ENCODE assay signal across 1 cellular context in the genomic region with DNA sequence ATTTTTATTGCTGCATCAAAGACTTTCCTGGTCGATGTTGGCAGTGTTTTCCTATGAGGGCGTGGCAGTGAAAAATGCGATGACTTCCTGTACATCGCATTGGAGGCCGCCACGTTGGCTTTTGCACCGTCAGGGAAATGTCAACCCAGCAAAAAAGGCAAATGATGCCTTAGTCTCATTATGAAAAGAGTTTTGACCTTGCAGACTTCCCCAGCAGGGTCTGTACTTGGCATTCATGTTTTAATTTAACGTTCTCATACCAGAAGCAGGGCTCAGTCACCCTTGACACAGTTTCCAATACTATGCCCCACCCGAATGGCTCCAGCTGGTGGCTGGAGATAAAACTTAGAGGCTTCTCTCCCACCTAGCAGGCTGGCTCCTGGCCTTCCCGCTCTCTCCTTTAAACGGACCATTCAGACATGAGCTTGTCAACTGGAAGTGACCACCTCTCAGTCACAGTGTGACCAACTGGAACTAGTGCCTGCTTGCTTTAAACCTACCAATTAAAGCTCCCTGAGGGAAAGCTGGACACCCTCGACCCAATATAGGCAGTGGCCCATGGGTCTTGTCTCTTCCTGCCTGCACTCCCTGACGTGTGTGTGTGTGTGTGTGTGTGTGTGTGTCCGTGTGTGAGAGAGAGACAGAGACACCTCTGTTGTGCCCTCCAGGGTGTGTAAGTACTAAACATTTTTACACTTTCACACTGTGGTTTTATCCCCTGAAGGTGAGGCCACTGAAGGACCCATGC.
A peak's percentile ranks its signal among the peaks of the same experiment; 100 is the strongest.
TF ChIP-seq lines count a peak whose summit lies in the region.

No MANE protein-coding gene starts in this region.

TF ChIP-seq in K562, 482 proteins besides CTCF, POLR2A, EP300 and RAD21 (continued from another document and continues in another):
- TF ChIP-seq, protein P1, sequence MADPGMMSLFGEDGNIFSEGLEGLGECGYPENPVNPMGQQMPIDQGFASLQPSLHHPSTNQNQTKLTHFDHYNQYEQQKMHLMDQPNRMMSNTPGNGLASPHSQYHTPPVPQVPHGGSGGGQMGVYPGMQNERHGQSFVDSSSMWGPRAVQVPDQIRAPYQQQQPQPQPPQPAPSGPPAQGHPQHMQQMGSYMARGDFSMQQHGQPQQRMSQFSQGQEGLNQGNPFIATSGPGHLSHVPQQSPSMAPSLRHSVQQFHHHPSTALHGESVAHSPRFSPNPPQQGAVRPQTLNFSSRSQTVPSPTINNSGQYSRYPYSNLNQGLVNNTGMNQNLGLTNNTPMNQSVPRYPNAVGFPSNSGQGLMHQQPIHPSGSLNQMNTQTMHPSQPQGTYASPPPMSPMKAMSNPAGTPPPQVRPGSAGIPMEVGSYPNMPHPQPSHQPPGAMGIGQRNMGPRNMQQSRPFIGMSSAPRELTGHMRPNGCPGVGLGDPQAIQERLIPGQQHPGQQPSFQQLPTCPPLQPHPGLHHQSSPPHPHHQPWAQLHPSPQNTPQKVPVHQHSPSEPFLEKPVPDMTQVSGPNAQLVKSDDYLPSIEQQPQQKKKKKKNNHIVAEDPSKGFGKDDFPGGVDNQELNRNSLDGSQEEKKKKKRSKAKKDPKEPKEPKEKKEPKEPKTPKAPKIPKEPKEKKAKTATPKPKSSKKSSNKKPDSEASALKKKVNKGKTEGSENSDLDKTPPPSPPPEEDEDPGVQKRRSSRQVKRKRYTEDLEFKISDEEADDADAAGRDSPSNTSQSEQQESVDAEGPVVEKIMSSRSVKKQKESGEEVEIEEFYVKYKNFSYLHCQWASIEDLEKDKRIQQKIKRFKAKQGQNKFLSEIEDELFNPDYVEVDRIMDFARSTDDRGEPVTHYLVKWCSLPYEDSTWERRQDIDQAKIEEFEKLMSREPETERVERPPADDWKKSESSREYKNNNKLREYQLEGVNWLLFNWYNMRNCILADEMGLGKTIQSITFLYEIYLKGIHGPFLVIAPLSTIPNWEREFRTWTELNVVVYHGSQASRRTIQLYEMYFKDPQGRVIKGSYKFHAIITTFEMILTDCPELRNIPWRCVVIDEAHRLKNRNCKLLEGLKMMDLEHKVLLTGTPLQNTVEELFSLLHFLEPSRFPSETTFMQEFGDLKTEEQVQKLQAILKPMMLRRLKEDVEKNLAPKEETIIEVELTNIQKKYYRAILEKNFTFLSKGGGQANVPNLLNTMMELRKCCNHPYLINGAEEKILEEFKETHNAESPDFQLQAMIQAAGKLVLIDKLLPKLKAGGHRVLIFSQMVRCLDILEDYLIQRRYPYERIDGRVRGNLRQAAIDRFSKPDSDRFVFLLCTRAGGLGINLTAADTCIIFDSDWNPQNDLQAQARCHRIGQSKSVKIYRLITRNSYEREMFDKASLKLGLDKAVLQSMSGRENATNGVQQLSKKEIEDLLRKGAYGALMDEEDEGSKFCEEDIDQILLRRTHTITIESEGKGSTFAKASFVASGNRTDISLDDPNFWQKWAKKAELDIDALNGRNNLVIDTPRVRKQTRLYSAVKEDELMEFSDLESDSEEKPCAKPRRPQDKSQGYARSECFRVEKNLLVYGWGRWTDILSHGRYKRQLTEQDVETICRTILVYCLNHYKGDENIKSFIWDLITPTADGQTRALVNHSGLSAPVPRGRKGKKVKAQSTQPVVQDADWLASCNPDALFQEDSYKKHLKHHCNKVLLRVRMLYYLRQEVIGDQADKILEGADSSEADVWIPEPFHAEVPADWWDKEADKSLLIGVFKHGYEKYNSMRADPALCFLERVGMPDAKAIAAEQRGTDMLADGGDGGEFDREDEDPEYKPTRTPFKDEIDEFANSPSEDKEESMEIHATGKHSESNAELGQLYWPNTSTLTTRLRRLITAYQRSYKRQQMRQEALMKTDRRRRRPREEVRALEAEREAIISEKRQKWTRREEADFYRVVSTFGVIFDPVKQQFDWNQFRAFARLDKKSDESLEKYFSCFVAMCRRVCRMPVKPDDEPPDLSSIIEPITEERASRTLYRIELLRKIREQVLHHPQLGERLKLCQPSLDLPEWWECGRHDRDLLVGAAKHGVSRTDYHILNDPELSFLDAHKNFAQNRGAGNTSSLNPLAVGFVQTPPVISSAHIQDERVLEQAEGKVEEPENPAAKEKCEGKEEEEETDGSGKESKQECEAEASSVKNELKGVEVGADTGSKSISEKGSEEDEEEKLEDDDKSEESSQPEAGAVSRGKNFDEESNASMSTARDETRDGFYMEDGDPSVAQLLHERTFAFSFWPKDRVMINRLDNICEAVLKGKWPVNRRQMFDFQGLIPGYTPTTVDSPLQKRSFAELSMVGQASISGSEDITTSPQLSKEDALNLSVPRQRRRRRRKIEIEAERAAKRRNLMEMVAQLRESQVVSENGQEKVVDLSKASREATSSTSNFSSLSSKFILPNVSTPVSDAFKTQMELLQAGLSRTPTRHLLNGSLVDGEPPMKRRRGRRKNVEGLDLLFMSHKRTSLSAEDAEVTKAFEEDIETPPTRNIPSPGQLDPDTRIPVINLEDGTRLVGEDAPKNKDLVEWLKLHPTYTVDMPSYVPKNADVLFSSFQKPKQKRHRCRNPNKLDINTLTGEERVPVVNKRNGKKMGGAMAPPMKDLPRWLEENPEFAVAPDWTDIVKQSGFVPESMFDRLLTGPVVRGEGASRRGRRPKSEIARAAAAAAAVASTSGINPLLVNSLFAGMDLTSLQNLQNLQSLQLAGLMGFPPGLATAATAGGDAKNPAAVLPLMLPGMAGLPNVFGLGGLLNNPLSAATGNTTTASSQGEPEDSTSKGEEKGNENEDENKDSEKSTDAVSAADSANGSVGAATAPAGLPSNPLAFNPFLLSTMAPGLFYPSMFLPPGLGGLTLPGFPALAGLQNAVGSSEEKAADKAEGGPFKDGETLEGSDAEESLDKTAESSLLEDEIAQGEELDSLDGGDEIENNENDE (IDR thresholded peaks at IDR 0.05; ENCODE audit: low read depth, low read length) = no peak
- TF ChIP-seq, protein P2, sequence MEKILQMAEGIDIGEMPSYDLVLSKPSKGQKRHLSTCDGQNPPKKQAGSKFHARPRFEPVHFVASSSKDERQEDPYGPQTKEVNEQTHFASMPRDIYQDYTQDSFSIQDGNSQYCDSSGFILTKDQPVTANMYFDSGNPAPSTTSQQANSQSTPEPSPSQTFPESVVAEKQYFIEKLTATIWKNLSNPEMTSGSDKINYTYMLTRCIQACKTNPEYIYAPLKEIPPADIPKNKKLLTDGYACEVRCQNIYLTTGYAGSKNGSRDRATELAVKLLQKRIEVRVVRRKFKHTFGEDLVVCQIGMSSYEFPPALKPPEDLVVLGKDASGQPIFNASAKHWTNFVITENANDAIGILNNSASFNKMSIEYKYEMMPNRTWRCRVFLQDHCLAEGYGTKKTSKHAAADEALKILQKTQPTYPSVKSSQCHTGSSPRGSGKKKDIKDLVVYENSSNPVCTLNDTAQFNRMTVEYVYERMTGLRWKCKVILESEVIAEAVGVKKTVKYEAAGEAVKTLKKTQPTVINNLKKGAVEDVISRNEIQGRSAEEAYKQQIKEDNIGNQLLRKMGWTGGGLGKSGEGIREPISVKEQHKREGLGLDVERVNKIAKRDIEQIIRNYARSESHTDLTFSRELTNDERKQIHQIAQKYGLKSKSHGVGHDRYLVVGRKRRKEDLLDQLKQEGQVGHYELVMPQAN (IDR thresholded peaks at IDR 0.05; ENCODE audit: borderline replicate concordance) = peak; percentile 16; the same call in 1 of the 2 replicates
- TF ChIP-seq CHD1 (IDR thresholded peaks at IDR 0.05; ENCODE audit: low read length) (no peak), ZNF408 (CRISPR knock-in tag; IDR thresholded peaks at IDR 0.05; ENCODE audit: low read depth) (no peak), ZBED1 (IDR thresholded peaks at IDR 0.05) (no peak; the same call in 1 of the 2 replicates), MBD2 (IDR thresholded peaks at IDR 0.05; ENCODE audit: borderline replicate concordance, low read depth) (0 out of 2 replicates have a peak, but pooled peaks have one; percentile 63), BHLHE40 (IDR thresholded peaks at IDR 0.05; ENCODE audit: low read length) (peak; percentile 47; the same call in 1 of the 2 replicates), ZFP36 (IDR thresholded peaks at IDR 0.05; ENCODE audit: low read depth, low read length, partially characterized antibody) (no peak), SNIP1 (IDR thresholded peaks at IDR 0.05; ENCODE audit: low read depth) (no peak), SAFB2 (IDR thresholded peaks at IDR 0.05; ENCODE audit: borderline replicate concordance, low read depth, low read length, severe bottlenecking) (no peak), ZNF79 (CRISPR knock-in tag; IDR thresholded peaks at IDR 0.05; ENCODE audit: low read depth) (0 out of 2 replicates have a peak, but pooled peaks have one; percentile 40), HDAC6 (IDR thresholded peaks at IDR 0.05; ENCODE audit: low read depth, low read length) (no peak), ZNF174 (CRISPR knock-in tag; IDR thresholded peaks at IDR 0.05) (no peak), POLR3A (IDR thresholded peaks at IDR 0.05; ENCODE audit: borderline replicate concordance, extremely low read depth, insufficient read depth, insufficient read length) (no peak), IRF2 (CRISPR knock-in tag; IDR thresholded peaks at IDR 0.05) (no peak), MIER1 (IDR thresholded peaks at IDR 0.05; ENCODE audit: low read depth) (peak; percentile 71; the same call in 1 of the 2 replicates), ZKSCAN3 (CRISPR knock-in tag; IDR thresholded peaks at IDR 0.05) (no peak), ZNF41 (CRISPR knock-in tag; conservative IDR thresholded peaks at IDR 0.05) (no peak), ZNF77 (CRISPR knock-in tag; IDR thresholded peaks at IDR 0.05) (no peak), TAF9B (IDR thresholded peaks at IDR 0.05; ENCODE audit: partially characterized antibody) (peak; percentile 67), ZNF165 (CRISPR knock-in tag; IDR thresholded peaks at IDR 0.05; ENCODE audit: borderline replicate concordance) (no peak), NFATC3 (IDR thresholded peaks at IDR 0.05) (no peak), GABPA (tag; conservative IDR thresholded peaks at IDR 0.05; ENCODE audit: low read depth) (peak; percentile 57), NFIX (CRISPR knock-in tag; IDR thresholded peaks at IDR 0.05; ENCODE audit: low read depth) (no peak), SMARCA4 (IDR thresholded peaks at IDR 0.05) (peak; percentile 95), ZNF668 (CRISPR knock-in tag; IDR thresholded peaks at IDR 0.05) (no peak), BACH1 (tag; IDR thresholded peaks at IDR 0.05) (peak; percentile 16; the same call in 1 of the 2 replicates), TEAD1 (CRISPR knock-in tag; IDR thresholded peaks at IDR 0.05) (no peak), SREBF2 (CRISPR knock-in tag; IDR thresholded peaks at IDR 0.05) (no peak), FOXJ2 (tag; IDR thresholded peaks at IDR 0.05) (peak; percentile 66), GABPB2 (CRISPR knock-in tag; conservative IDR thresholded peaks at IDR 0.05) (no peak), POLR2H (tag; IDR thresholded peaks at IDR 0.05; ENCODE audit: low read depth) (no peak; the same call in 1 of the 2 replicates), ARHGAP35 (IDR thresholded peaks at IDR 0.05; ENCODE audit: partially characterized antibody) (no peak), SIRT6 (IDR thresholded peaks at IDR 0.05; ENCODE audit: low read depth, low read length) (no peak), ZNF134 (CRISPR knock-in tag; conservative IDR thresholded peaks at IDR 0.05) (no peak; the same call in 1 of the 2 replicates), NCOR1 (IDR thresholded peaks at IDR 0.05) (peak; percentile 97), ZFPM2 (CRISPR knock-in tag; IDR thresholded peaks at IDR 0.05) (no peak), PHB (CRISPR knock-in tag; IDR thresholded peaks at IDR 0.05) (no peak), RFX1 (IDR thresholded peaks at IDR 0.05) (no peak), ZNF699 (CRISPR knock-in tag; IDR thresholded peaks at IDR 0.05; ENCODE audit: insufficient replicate concordance) (no peak)
- TF ChIP-seq, protein P3, sequence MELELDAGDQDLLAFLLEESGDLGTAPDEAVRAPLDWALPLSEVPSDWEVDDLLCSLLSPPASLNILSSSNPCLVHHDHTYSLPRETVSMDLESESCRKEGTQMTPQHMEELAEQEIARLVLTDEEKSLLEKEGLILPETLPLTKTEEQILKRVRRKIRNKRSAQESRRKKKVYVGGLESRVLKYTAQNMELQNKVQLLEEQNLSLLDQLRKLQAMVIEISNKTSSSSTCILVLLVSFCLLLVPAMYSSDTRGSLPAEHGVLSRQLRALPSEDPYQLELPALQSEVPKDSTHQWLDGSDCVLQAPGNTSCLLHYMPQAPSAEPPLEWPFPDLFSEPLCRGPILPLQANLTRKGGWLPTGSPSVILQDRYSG (tag; conservative IDR thresholded peaks at IDR 0.05; ENCODE audit: low read depth) = peak; percentile 41
- TF ChIP-seq, protein P4, sequence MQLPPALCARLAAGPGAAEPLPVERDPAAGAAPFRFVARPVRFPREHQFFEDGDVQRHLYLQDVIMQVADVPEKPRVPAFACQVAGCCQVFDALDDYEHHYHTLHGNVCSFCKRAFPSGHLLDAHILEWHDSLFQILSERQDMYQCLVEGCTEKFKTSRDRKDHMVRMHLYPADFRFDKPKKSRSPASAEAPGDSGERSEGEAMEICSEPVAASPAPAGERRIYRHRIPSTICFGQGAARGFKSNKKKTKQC (CRISPR knock-in tag; IDR thresholded peaks at IDR 0.05) = no peak; the same call in 1 of the 2 replicates
- TF ChIP-seq, protein P5, sequence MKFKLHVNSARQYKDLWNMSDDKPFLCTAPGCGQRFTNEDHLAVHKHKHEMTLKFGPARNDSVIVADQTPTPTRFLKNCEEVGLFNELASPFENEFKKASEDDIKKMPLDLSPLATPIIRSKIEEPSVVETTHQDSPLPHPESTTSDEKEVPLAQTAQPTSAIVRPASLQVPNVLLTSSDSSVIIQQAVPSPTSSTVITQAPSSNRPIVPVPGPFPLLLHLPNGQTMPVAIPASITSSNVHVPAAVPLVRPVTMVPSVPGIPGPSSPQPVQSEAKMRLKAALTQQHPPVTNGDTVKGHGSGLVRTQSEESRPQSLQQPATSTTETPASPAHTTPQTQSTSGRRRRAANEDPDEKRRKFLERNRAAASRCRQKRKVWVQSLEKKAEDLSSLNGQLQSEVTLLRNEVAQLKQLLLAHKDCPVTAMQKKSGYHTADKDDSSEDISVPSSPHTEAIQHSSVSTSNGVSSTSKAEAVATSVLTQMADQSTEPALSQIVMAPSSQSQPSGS (CRISPR knock-in tag; IDR thresholded peaks at IDR 0.05) = no peak
- TF ChIP-seq, protein P6, sequence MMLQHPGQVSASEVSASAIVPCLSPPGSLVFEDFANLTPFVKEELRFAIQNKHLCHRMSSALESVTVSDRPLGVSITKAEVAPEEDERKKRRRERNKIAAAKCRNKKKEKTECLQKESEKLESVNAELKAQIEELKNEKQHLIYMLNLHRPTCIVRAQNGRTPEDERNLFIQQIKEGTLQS (IDR thresholded peaks at IDR 0.05) = 0 out of 2 replicates have a peak, but pooled peaks have one; percentile 24
- TF ChIP-seq, protein P6 (CRISPR knock-in tag; conservative IDR thresholded peaks at IDR 0.05) = 0 out of 2 replicates have a peak, but pooled peaks have one; percentile 63
- TF ChIP-seq, protein P7, sequence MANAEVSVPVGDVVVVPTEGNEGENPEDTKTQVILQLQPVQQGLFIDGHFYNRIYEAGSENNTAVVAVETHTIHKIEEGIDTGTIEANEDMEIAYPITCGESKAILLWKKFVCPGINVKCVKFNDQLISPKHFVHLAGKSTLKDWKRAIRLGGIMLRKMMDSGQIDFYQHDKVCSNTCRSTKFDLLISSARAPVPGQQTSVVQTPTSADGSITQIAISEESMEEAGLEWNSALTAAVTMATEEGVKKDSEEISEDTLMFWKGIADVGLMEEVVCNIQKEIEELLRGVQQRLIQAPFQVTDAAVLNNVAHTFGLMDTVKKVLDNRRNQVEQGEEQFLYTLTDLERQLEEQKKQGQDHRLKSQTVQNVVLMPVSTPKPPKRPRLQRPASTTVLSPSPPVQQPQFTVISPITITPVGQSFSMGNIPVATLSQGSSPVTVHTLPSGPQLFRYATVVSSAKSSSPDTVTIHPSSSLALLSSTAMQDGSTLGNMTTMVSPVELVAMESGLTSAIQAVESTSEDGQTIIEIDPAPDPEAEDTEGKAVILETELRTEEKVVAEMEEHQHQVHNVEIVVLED (CRISPR knock-in tag; IDR thresholded peaks at IDR 0.05) = no peak
